ENCODE assay signal across 19 cellular contexts in genomic region chr6:167858842-167859520, GRCh38. TPM values are rescaled to one million over a fixed set of nuclear protein-coding genes. Genes with fewer than 3 reads are reported as not detected.
DNase-seq lines count a peak whose midpoint lies in the region; ATAC-seq and TF ChIP-seq lines count a peak whose summit lies in the region.
"Had no signal": no experiment of that assay in that cellular context is flagged by ENCODE, and none has a peak within 500 bp of the region (broad histone marks: within the 10 kb centered on the region; RNA-seq: fewer than 3 reads in every experiment).

No MANE protein-coding gene starts in this region.

- H3K79me2 ChIP-seq in GM23338 (replicated peaks; ENCODE audit: insufficient read depth) (peaks cover 100% of the 10 kb centered on the region), parathyroid adenoma (peaks cover 7% of the 10 kb centered on the region)

- H3K9me2 ChIP-seq in GM23338 (ENCODE audit: insufficient read depth): no peaks in the 10 kb centered on the region

- H3K4me2 ChIP-seq in GM23338 (peak overlapping the region; percentile 10; the same call in 1 of the 2 replicates), parathyroid adenoma (ENCODE audit: low read length) (peak overlapping the region; percentile 54)

- POLR2A ChIA-PET in WTC11 (lab: Charles Lee): interaction anchor here (1.1 kb wide), 1 partner anchor 180 kb away, joined by 3 read pairs; no protein-coding TSS in a partner anchor

- CTCF ChIA-PET in WTC11 (lab: Charles Lee): no interaction called here

- H3K27ac Mint-ChIP-seq in GM23338 (peak overlapping the region; percentile 92), WTC11 (peak overlapping the region; percentile 95)
- H3K27ac Mint-ChIP-seq: activated CD4-positive, alpha-beta T cell treated with anti-CD3 and anti-CD28 coated beads, Interleukin-2, amount 10 ng/mL, durations not matched to agents 24 days and 14 days; stimulated activated effector memory CD8-positive, alpha-beta T cell treated with anti-CD3 and anti-CD28 coated beads, Interleukin-12 subunit alpha, Interleukin-12 subunit beta, amount 100 ng/mL, for 72 hours had no signal

- H3K9ac ChIP-seq in iPS-20b (ENCODE audit: low read depth, low read length) (peak overlapping the region; percentile 53; the same call in 1 of the 2 replicates), parathyroid adenoma (no peak overlapping the region)

- TF ChIP-seq CTCF in GM23338 (conservative IDR thresholded peaks at IDR 0.05; ENCODE audit: low read depth in 2 of 2): no peak
- TF ChIP-seq CTCF in WTC11 (IDR thresholded peaks at IDR 0.05): no peak
- no peak for TF ChIP-seq CTCF in parathyroid adenoma (IDR thresholded peaks at IDR 0.05)

- H3K27me3 Mint-ChIP-seq in GM23338 (ENCODE audit: insufficient read depth, low read depth, poor library complexity) (no peaks in the 10 kb centered on the region), WTC11 (ENCODE audit: low read depth) (no peaks in the 10 kb centered on the region)

- no peak overlapping the region; the same call in 2 of the 3 replicates for H3K4me3 Mint-ChIP-seq in GM23338
- H3K4me3 Mint-ChIP-seq in WTC11: 0 out of 2 replicates have a peak overlapping the region, but pooled peaks have one; percentile 15
- H3K4me3 Mint-ChIP-seq: activated CD4-positive, alpha-beta T cell treated with anti-CD3 and anti-CD28 coated beads, Interleukin-2, amount 10 ng/mL, durations not matched to agents 24 days and 14 days; neural crest cell; stimulated activated effector memory CD8-positive, alpha-beta T cell treated with anti-CD3 and anti-CD28 coated beads, Interleukin-12 subunit alpha, Interleukin-12 subunit beta, amount 100 ng/mL, for 72 hours had no signal

- no peaks in the 10 kb centered on the region for H3K9me3 Mint-ChIP-seq in GM23338
- H3K9me3 Mint-ChIP-seq in WTC11: no peaks in the 10 kb centered on the region
- H3K9me3 Mint-ChIP-seq: activated CD4-positive, alpha-beta T cell treated with anti-CD3 and anti-CD28 coated beads, Interleukin-2, amount 10 ng/mL, durations not matched to agents 24 days and 14 days; neural crest cell; stimulated activated effector memory CD8-positive, alpha-beta T cell treated with anti-CD3 and anti-CD28 coated beads, Interleukin-12 subunit alpha, Interleukin-12 subunit beta, amount 100 ng/mL, for 72 hours had no signal

- peak overlapping the region; percentile 76 for H3K27ac ChIP-seq in GM23338 (ENCODE audit: low read depth)
- H3K27ac ChIP-seq in iPS-20b (ENCODE audit: low read length): peak overlapping the region; percentile 44
- no peak overlapping the region for H3K27ac ChIP-seq in parathyroid adenoma
- H3K27ac ChIP-seq: upper lobe of right lung had no signal

- H2AFZ ChIP-seq in GM23338 (no peak overlapping the region), parathyroid adenoma (no peak overlapping the region)

- DNase-seq in GM23338 (ENCODE audit: low spot score) (no peak), WTC11 (ENCODE audit: low spot score) (no peak), kidney tubule cell (ENCODE audit: low spot score) (no peak), NCI-H748 (lab: John Stamatoyannopoulos, UW; ENCODE audit: unreplicated experiment) (no peak)
- DNase-seq: activated CD4-positive, alpha-beta T cell treated with anti-CD3 and anti-CD28 coated beads, Interleukin-2, amount 10 ng/mL, durations not matched to agents 24 days and 14 days; activated T-cell treated with anti-CD3 and anti-CD28 coated beads, Interleukin-2, amount 50 U/mL, for 48 hours; GDM1; left ventricle myocardium superior; MM.1S; NCI-H2029 treated with DMSO at 0.1 percent for 48 hours; NCI-H526; T-helper 9 cell; upper lobe of right lung had no signal

- no peaks in the 10 kb centered on the region for H3K27me3 ChIP-seq in GM23338 (ENCODE audit: insufficient read depth)
- no peaks in the 10 kb centered on the region for H3K27me3 ChIP-seq in iPS-20b (ENCODE audit: insufficient read depth, low read length)
- H3K27me3 ChIP-seq in parathyroid adenoma (ENCODE audit: control insufficient read depth, insufficient read depth, low read length): no peaks in the 10 kb centered on the region
- H3K27me3 ChIP-seq: upper lobe of right lung had no signal

- H3K36me3 ChIP-seq in GM23338 (ENCODE audit: insufficient read depth): no peaks in the 10 kb centered on the region
- H3K36me3 ChIP-seq in iPS-20b (ENCODE audit: insufficient read depth, low read depth, low read length): no peaks in the 10 kb centered on the region
- H3K36me3 ChIP-seq in parathyroid adenoma (ENCODE audit: control insufficient read depth, insufficient read depth, low read length): no peaks in the 10 kb centered on the region
- H3K36me3 ChIP-seq: upper lobe of right lung had no signal

- ATAC-seq in GM23338: peak; percentile 11; the same call in 1 of the 3 replicates
- no peak for ATAC-seq in WTC11
- no peak for ATAC-seq in HG02678 (IDR thresholded peaks at IDR 0.05; ENCODE audit: unreplicated experiment)
- ATAC-seq in HG03571 (IDR thresholded peaks at IDR 0.05; ENCODE audit: unreplicated experiment): no peak
- ATAC-seq: left ventricle myocardium superior; stimulated activated effector memory CD8-positive, alpha-beta T cell treated with anti-CD3 and anti-CD28 coated beads, Interleukin-12 subunit alpha, Interleukin-12 subunit beta, amount 100 ng/mL, for 72 hours; upper lobe of right lung had no signal

- peaks cover 63% of the 10 kb centered on the region for H3K4me1 ChIP-seq in GM23338 (ENCODE audit: insufficient read depth)
- H3K4me1 ChIP-seq in iPS-20b (ENCODE audit: insufficient read depth, low read length): peaks cover 66% of the 10 kb centered on the region
- no peaks in the 10 kb centered on the region for H3K4me1 ChIP-seq in parathyroid adenoma

- H3F3A ChIP-seq in GM23338 (replicated peaks; ENCODE audit: low read depth): no peaks in the 10 kb centered on the region

- no peaks in the 10 kb centered on the region for H3K9me3 ChIP-seq in iPS-20b (ENCODE audit: insufficient read depth, low read depth, low read length)
- no peaks in the 10 kb centered on the region for H3K9me3 ChIP-seq in parathyroid adenoma (ENCODE audit: control insufficient read depth, low read length)
- H3K9me3 ChIP-seq: upper lobe of right lung had no signal

- 0 out of 2 replicates have a peak, but pooled peaks cover 2% of the 10 kb centered on the region for H4K20me1 ChIP-seq in GM23338 (replicated peaks; ENCODE audit: insufficient read depth)

- H3K4me3 ChIP-seq in GM23338 (no peak overlapping the region), iPS-20b (ENCODE audit: low read length) (peak overlapping the region; percentile 7; the same call in 1 of the 2 replicates), parathyroid adenoma (ENCODE audit: low read depth, low read length) (peak overlapping the region; percentile 18)
- H3K4me3 ChIP-seq: upper lobe of right lung had no signal

- H3K36me3 Mint-ChIP-seq in GM23338 (ENCODE audit: low read depth) (no peaks in the 10 kb centered on the region), WTC11 (no peaks in the 10 kb centered on the region)
- H3K36me3 Mint-ChIP-seq: stimulated activated effector memory CD8-positive, alpha-beta T cell treated with anti-CD3 and anti-CD28 coated beads, Interleukin-12 subunit alpha, Interleukin-12 subunit beta, amount 100 ng/mL, for 72 hours had no signal

- H3K4me1 Mint-ChIP-seq in GM23338 (peaks cover 71% of the 10 kb centered on the region), WTC11 (peaks cover 84% of the 10 kb centered on the region)
- H3K4me1 Mint-ChIP-seq: stimulated activated effector memory CD8-positive, alpha-beta T cell treated with anti-CD3 and anti-CD28 coated beads, Interleukin-12 subunit alpha, Interleukin-12 subunit beta, amount 100 ng/mL, for 72 hours had no signal

TF ChIP-seq in GM23338, 12 proteins besides CTCF, POLR2A, EP300 and RAD21 (continues in another document):
- no peak for TF ChIP-seq CREB1 (CRISPR knock-in tag; IDR thresholded peaks at IDR 0.05; ENCODE audit: low read depth)
- no peak for TF ChIP-seq ZNF331 (CRISPR knock-in tag; IDR thresholded peaks at IDR 0.05; ENCODE audit: low read depth)
- TF ChIP-seq STAT1 (IDR thresholded peaks at IDR 0.05; ENCODE audit: unreplicated experiment): no peak

TF ChIP-seq in WTC11, 78 proteins besides CTCF, POLR2A, EP300 and RAD21:
- TF ChIP-seq ZNF317 (CRISPR knock-in tag; IDR thresholded peaks at IDR 0.05; ENCODE audit: borderline replicate concordance, low read depth): no peak
- no peak for TF ChIP-seq SMAD3 (CRISPR knock-in tag; IDR thresholded peaks at IDR 0.05; ENCODE audit: borderline replicate concordance)
- TF ChIP-seq NR3C1 (CRISPR knock-in tag; conservative IDR thresholded peaks at IDR 0.05; ENCODE audit: low read depth): no peak
- TF ChIP-seq MXD4 (CRISPR knock-in tag; IDR thresholded peaks at IDR 0.05; ENCODE audit: borderline replicate concordance): no peak
- TF ChIP-seq SOX15 (CRISPR knock-in tag; IDR thresholded peaks at IDR 0.05): no peak
- no peak for TF ChIP-seq NR1H2 (CRISPR knock-in tag; IDR thresholded peaks at IDR 0.05)
- TF ChIP-seq TEAD1 (CRISPR knock-in tag; IDR thresholded peaks at IDR 0.05): no peak

RNA-seq across cellular contexts. Expression of gene AFDN, which starts 32.3 kb away (rescaled TPM):
- 200 and 208 TPM in 2 replicates for total RNA-seq in GM23338 (2014; rRNA removed; shearing (Covaris generic))
- 66.9 and 78.4 TPM in 2 replicates for polyA plus RNA-seq in GM23338 (2016; fragmentation: Nextera tagmentation; extraction: Ambion mirVana)
- total RNA-seq in WTC11 (2021): 181 to 182 TPM (median 182 TPM) in 3 replicates
